Comparison of ENCODE assay signal across 21 cellular contexts in the genomic region with DNA sequence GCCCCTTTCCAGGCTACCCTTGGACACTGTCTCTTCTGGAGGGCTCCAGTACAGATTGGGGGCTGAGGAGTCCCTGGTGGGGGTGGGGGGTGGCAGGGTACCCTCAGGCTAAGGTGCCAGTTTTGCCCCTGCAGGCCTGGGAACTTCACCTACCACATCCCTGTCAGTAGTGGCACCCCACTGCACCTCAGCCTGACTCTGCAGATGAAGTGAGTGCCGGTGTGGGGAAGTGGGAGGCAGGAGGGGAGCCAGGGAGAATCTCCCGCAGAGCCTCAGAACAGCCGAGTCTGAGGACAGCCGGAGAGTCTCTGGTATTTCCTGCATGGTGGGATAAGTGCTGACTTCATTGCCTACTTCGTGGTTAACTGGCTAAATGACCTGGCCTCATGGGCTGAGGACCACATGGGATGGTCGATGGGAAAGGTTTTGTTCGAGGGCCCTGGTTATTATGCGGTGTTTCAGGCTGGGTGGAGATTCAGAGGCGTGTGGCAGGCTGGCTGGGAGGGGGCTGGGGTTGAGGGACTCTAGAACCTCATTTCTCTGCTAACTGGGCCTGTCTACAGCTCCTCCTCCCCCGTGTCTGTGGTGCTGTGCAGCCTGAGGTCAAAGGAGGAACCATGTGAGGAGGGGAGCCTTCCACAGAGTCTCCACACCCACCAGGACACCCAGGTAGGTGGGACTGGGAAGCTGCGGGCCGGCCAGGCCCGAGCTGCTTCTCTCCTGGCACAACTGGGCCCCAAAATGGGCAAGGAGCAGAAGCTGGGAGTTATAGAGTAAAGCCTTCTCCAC. TPM values are rescaled to one million over a fixed set of nuclear protein-coding genes. Genes with fewer than 3 reads are reported as not detected.
DNase-seq lines count a peak whose midpoint lies in the region; ATAC-seq and TF ChIP-seq lines count a peak whose summit lies in the region.
"Had no signal": no experiment of that assay in that cellular context is flagged by ENCODE, and none has a peak within 500 bp of the region (broad histone marks: within the 10 kb centered on the region; RNA-seq: fewer than 3 reads in every experiment).

No MANE protein-coding gene starts in this region.

- H3K79me2 ChIP-seq in osteoblast (ENCODE audit: insufficient read depth, low read length), result no peaks in the 10 kb centered on the region

- H3K27me3 ChIP-seq in SJCRH30 (no peaks in the 10 kb centered on the region), osteoblast (ENCODE audit: insufficient read depth, low read length) (no peaks in the 10 kb centered on the region)
- H3K27me3 ChIP-seq: left lung had no signal

- H3K4me3 ChIP-seq in SJCRH30, result no peak overlapping the region
- H3K4me3 ChIP-seq in fibroblast of mammary gland (ENCODE audit: control insufficient read depth, low read depth, low read length), result no peak overlapping the region
- no peak overlapping the region for H3K4me3 ChIP-seq in osteoblast (ENCODE audit: insufficient read depth, low read length)
- H3K4me3 ChIP-seq: coronary artery, HAP-1, left lung had no signal

- TF ChIP-seq CTCF in fibroblast of mammary gland (conservative IDR thresholded peaks at IDR 0.05; ENCODE audit: control insufficient read depth, insufficient read depth, low read depth, low read length), result no peak
- no peak for TF ChIP-seq CTCF in osteoblast (IDR thresholded peaks at IDR 0.05; ENCODE audit: extremely low read depth, low read depth, low read length)
- no peak for TF ChIP-seq CTCF in CD14-positive monocyte (IDR thresholded peaks at IDR 0.05)

- no peak for ATAC-seq in GM21786 (IDR thresholded peaks at IDR 0.05; ENCODE audit: unreplicated experiment)
- ATAC-seq: esophagus mucosa, left lung, sciatic nerve had no signal

- H3K27ac ChIP-seq in SJCRH30, result peak overlapping the region; percentile 82
- H3K27ac ChIP-seq in osteoblast (ENCODE audit: low read depth, low read length), result no peak overlapping the region
- H3K27ac ChIP-seq: coronary artery, left lung had no signal

- H3K36me3 ChIP-seq in SJCRH30 (no peaks in the 10 kb centered on the region), osteoblast (ENCODE audit: insufficient read depth, low read length) (peaks cover 33% of the 10 kb centered on the region)

- H3K4me2 ChIP-seq in osteoblast (ENCODE audit: insufficient read depth, low read length), result no peak overlapping the region

- H3K4me1 ChIP-seq in SJCRH30, result peaks cover 33% of the 10 kb centered on the region
- H3K4me1 ChIP-seq in osteoblast (ENCODE audit: insufficient read depth, low read length), result no peaks in the 10 kb centered on the region
- H3K4me1 ChIP-seq: HAP-1, left lung had no signal

- H3K27me3 Mint-ChIP-seq in CD14-positive monocyte (ENCODE audit: low read depth in 3 of 3), result peaks cover 0 to 3% (median 3%) of the 10 kb centered on the region in 3 donors
- H3K27me3 Mint-ChIP-seq: activated naive CD8-positive, alpha-beta T cell treated with anti-CD3 and anti-CD28 coated beads for 36 hours; naive B cell had no signal

- peaks cover 0 to 2% (median 0%) of the 10 kb centered on the region in 7 donors for H3K9me3 Mint-ChIP-seq in CD14-positive monocyte
- H3K9me3 Mint-ChIP-seq: activated naive CD8-positive, alpha-beta T cell treated with anti-CD3 and anti-CD28 coated beads for 36 hours; naive B cell; T-helper 2 cell treated with Interferon-gamma antibody and Interleukin-4, amounts not matched to agents 5 μg/mL and 100 μg/mL, for 36 hours had no signal

- DNase-seq in EL (peak; percentile 62), SJCRH30 (peak; percentile 48 to 55), fibroblast of mammary gland (ENCODE audit: low read depth) (peak; percentile 27), osteoblast (ENCODE audit: insufficient read length, low spot score, missing footprints) (peak; percentile 90), CD14-positive monocyte (ENCODE audit: low spot score) (no peak), activated T-cell treated with anti-CD3 and anti-CD28 coated beads for 4 hours (no peak), NCI-H446 treated with DMSO at 0.1 percent for 48 hours (lab: John Stamatoyannopoulos, UW) (no peak)
- DNase-seq: activated CD4-positive, alpha-beta T cell treated with anti-CD3 and anti-CD28 coated beads for 1 hour; activated naive CD8-positive, alpha-beta T cell treated with anti-CD3 and anti-CD28 coated beads for 36 hours; hippocampal formation; KG1; left lung; naive B cell; NCI-H1105; stimulated activated naive CD4-positive, alpha-beta T cell had no signal

- peaks cover 45 to 55% of the 10 kb centered on the region in 2 donors for H3K36me3 Mint-ChIP-seq in CD14-positive monocyte

- H4K20me1 ChIP-seq in osteoblast (ENCODE audit: insufficient read depth, low read length), result peaks cover 5% of the 10 kb centered on the region

- H3K4me1 Mint-ChIP-seq in CD14-positive monocyte, result no peaks in the 10 kb centered on the region

- H3K9me3 ChIP-seq in SJCRH30 (replicated peaks) (no peaks in the 10 kb centered on the region), osteoblast (ENCODE audit: low read depth, low read length) (no peaks in the 10 kb centered on the region)
- H3K9me3 ChIP-seq: HAP-1, left lung had no signal

- no peak overlapping the region for H2AFZ ChIP-seq in osteoblast (ENCODE audit: low read length)

- H3K4me3 Mint-ChIP-seq in CD14-positive monocyte, result no peak overlapping the region
- H3K4me3 Mint-ChIP-seq: activated naive CD8-positive, alpha-beta T cell treated with anti-CD3 and anti-CD28 coated beads for 36 hours; T-helper 2 cell treated with Interferon-gamma antibody and Interleukin-4, amounts not matched to agents 5 μg/mL and 100 μg/mL, for 36 hours had no signal

- peak overlapping the region in 1 of 7 donors; percentile 59 for H3K27ac Mint-ChIP-seq in CD14-positive monocyte
- H3K27ac Mint-ChIP-seq: activated naive CD8-positive, alpha-beta T cell treated with anti-CD3 and anti-CD28 coated beads for 36 hours; T-helper 2 cell treated with Interferon-gamma antibody and Interleukin-4, amounts not matched to agents 5 μg/mL and 100 μg/mL, for 36 hours had no signal

- intact Hi-C loops in CD14-positive monocyte (cut with micrococcal nuclease), result no loop called here

RNA-seq across cellular contexts. Expression of gene TMEM258, which starts 8.5 kb away (rescaled TPM):
- total RNA-seq in SJCRH30 (2014; rRNA removed; shearing (Covaris generic)), result 95.5 and 123 TPM in 2 replicates
- 63.3 and 81.9 TPM in 2 replicates for total RNA-seq in osteoblast
- 100 to 1,000 TPM; 220 to 224 TPM for polyA plus RNA-seq in CD14-positive monocyte

RNA-seq across cellular contexts. Expression of gene FEN1, which starts 8.8 kb away (rescaled TPM):
- 87.3 and 92.0 TPM in 2 replicates for total RNA-seq in SJCRH30 (2014; rRNA removed; shearing (Covaris generic))
- 7.7 and 9.0 TPM in 2 replicates for total RNA-seq in osteoblast
- 1 to 10 TPM; 4.3 to 6.4 TPM for polyA plus RNA-seq in CD14-positive monocyte

RNA-seq across cellular contexts. Expression of gene MYRF, which starts 31.5 kb away (rescaled TPM):
- total RNA-seq in SJCRH30 (2014; rRNA removed; shearing (Covaris generic)), result 0.02 and 0.05 TPM in 2 replicates
- total RNA-seq in osteoblast, result 0.29 and 0.36 TPM in 2 replicates
- polyA plus RNA-seq in CD14-positive monocyte, result under 1 TPM in 1 of 2 donors, not detected in 1; 0.18 TPM

RNA-seq across cellular contexts. Expression of gene FADS1, which starts 32.9 kb away (rescaled TPM):
- 94.6 and 105 TPM in 2 replicates for total RNA-seq in SJCRH30 (2014; rRNA removed; shearing (Covaris generic))
- total RNA-seq in osteoblast, result 303 and 323 TPM in 2 replicates
- 10 to 100 TPM; 29.2 to 31.8 TPM for polyA plus RNA-seq in CD14-positive monocyte

RNA-seq across cellular contexts. Expression of gene FADS2, which starts 44.2 kb away (rescaled TPM):
- total RNA-seq in SJCRH30 (2014; rRNA removed; shearing (Covaris generic)), result 13.3 and 14.2 TPM in 2 replicates
- 258 and 275 TPM in 2 replicates for total RNA-seq in osteoblast
- polyA plus RNA-seq in CD14-positive monocyte, result 10 to 100 TPM in 1 of 2 donors, 1 to 10 TPM in 1; 5.1 to 19.9 TPM

Comparison
In these comparisons a context has a peak if more than half of its experiments do, and no peak if none do; other contexts are left out.
1. DNase-seq: peak in EL (single experiment), SJCRH30 (2 of 2), fibroblast of mammary gland (single experiment) and osteoblast (single experiment); none in CD14-positive monocyte (single experiment), activated T-cell treated with anti-CD3 and anti-CD28 coated beads for 4 hours (single experiment) and NCI-H446 treated with DMSO at 0.1 percent for 48 hours (single experiment).